Comparison of ENCODE assay signal across 1 cellular context in genomic region chr21:45254557-45254930, GRCh38.
TF ChIP-seq lines count a peak whose summit lies in the region.

No MANE protein-coding gene starts in this region.

TF ChIP-seq in H1, 55 proteins besides CTCF, POLR2A, EP300 and RAD21 (continued from another document):
- TF ChIP-seq CHD7 (IDR thresholded peaks at IDR 0.05; ENCODE audit: insufficient replicate concordance, low read length): no peak
- TF ChIP-seq BACH1 (IDR thresholded peaks at IDR 0.05; ENCODE audit: low read length): no peak
- no peak for TF ChIP-seq HDAC6 (IDR thresholded peaks at IDR 0.05; ENCODE audit: low read depth, low read length)
- no peak for TF ChIP-seq USF2 (IDR thresholded peaks at IDR 0.05; ENCODE audit: low read length)
- no peak for TF ChIP-seq CBX8 (IDR thresholded peaks at IDR 0.05; ENCODE audit: borderline replicate concordance, low read depth, low read length)
- TF ChIP-seq SRF (IDR thresholded peaks at IDR 0.05; ENCODE audit: low read depth, low read length): no peak
- no peak for TF ChIP-seq RNF2 (IDR thresholded peaks at IDR 0.05; ENCODE audit: borderline replicate concordance, low read depth, low read length, missing control alignments, poor library complexity, severe bottlenecking)
- no peak for TF ChIP-seq ATF2 (IDR thresholded peaks at IDR 0.05; ENCODE audit: low read length)
- TF ChIP-seq SP4 (IDR thresholded peaks at IDR 0.05; ENCODE audit: low read length): no peak
- TF ChIP-seq RXRA (IDR thresholded peaks at IDR 0.05; ENCODE audit: insufficient read depth, low read depth, low read length): no peak
